2 cellular contexts compared by ENCODE assay signal in the genomic region with DNA sequence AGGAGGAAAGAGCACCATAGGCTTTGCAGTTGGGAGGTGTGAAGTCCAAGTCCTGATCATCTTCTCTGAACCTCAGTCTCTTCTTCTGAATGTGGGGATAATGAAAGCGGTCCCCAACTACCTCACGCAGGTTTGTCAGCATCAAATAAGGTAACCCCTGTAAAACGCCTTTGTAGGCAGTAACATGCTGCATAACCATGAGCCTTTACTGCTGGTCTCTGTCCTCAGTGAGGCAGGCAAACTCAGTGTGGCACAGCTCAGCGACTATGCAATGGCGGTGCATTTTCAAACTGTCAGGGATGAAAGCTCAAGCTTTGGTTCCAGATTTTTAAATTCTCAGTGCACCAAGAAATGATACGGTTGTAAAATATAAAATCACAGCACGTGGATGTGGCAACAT.
TF ChIP-seq lines count a peak whose summit lies in the region.

No MANE protein-coding gene starts in this region.

TF ChIP-seq in liver, 16 proteins besides CTCF, POLR2A, EP300 and RAD21 (continued from another document):
- TF ChIP-seq, protein P1, sequence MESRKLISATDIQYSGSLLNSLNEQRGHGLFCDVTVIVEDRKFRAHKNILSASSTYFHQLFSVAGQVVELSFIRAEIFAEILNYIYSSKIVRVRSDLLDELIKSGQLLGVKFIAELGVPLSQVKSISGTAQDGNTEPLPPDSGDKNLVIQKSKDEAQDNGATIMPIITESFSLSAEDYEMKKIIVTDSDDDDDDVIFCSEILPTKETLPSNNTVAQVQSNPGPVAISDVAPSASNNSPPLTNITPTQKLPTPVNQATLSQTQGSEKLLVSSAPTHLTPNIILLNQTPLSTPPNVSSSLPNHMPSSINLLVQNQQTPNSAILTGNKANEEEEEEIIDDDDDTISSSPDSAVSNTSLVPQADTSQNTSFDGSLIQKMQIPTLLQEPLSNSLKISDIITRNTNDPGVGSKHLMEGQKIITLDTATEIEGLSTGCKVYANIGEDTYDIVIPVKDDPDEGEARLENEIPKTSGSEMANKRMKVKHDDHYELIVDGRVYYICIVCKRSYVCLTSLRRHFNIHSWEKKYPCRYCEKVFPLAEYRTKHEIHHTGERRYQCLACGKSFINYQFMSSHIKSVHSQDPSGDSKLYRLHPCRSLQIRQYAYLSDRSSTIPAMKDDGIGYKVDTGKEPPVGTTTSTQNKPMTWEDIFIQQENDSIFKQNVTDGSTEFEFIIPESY (IDR thresholded peaks at IDR 0.05): no peak
- TF ChIP-seq NR2F2 (IDR thresholded peaks at IDR 0.05) (no peak), RXRA (IDR thresholded peaks at IDR 0.05) (no peak)
- TF ChIP-seq, protein P2, sequence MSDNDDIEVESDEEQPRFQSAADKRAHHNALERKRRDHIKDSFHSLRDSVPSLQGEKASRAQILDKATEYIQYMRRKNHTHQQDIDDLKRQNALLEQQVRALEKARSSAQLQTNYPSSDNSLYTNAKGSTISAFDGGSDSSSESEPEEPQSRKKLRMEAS (IDR thresholded peaks at IDR 0.05): no peak

TF ChIP-seq in HepG2, 621 proteins besides CTCF, POLR2A, EP300 and RAD21 (continued from another document):
- TF ChIP-seq ZFX (CRISPR knock-in tag; IDR thresholded peaks at IDR 0.05; ENCODE audit: low read depth) (no peak), MIER3 (CRISPR knock-in tag; IDR thresholded peaks at IDR 0.05; ENCODE audit: borderline replicate concordance) (no peak), KLF11 (CRISPR knock-in tag; IDR thresholded peaks at IDR 0.05) (no peak), ZNF30 (CRISPR knock-in tag; IDR thresholded peaks at IDR 0.05) (no peak), NPAS2 (CRISPR knock-in tag; IDR thresholded peaks at IDR 0.05; ENCODE audit: borderline replicate concordance) (no peak), MAFK (conservative IDR thresholded peaks at IDR 0.05 in 1 of 2, IDR thresholded peaks at IDR 0.05 in 1 of 2; ENCODE audit: low read length in 2 of 2) (no peak), PCBP2 (optimal IDR thresholded peaks at IDR 0.05; ENCODE audit: low read depth, low read length, poor library complexity, severe bottlenecking) (no peak), ZNF468 (CRISPR knock-in tag; IDR thresholded peaks at IDR 0.05) (no peak), MYNN (CRISPR knock-in tag; IDR thresholded peaks at IDR 0.05; ENCODE audit: low read depth) (no peak)
- TF ChIP-seq, protein P3, sequence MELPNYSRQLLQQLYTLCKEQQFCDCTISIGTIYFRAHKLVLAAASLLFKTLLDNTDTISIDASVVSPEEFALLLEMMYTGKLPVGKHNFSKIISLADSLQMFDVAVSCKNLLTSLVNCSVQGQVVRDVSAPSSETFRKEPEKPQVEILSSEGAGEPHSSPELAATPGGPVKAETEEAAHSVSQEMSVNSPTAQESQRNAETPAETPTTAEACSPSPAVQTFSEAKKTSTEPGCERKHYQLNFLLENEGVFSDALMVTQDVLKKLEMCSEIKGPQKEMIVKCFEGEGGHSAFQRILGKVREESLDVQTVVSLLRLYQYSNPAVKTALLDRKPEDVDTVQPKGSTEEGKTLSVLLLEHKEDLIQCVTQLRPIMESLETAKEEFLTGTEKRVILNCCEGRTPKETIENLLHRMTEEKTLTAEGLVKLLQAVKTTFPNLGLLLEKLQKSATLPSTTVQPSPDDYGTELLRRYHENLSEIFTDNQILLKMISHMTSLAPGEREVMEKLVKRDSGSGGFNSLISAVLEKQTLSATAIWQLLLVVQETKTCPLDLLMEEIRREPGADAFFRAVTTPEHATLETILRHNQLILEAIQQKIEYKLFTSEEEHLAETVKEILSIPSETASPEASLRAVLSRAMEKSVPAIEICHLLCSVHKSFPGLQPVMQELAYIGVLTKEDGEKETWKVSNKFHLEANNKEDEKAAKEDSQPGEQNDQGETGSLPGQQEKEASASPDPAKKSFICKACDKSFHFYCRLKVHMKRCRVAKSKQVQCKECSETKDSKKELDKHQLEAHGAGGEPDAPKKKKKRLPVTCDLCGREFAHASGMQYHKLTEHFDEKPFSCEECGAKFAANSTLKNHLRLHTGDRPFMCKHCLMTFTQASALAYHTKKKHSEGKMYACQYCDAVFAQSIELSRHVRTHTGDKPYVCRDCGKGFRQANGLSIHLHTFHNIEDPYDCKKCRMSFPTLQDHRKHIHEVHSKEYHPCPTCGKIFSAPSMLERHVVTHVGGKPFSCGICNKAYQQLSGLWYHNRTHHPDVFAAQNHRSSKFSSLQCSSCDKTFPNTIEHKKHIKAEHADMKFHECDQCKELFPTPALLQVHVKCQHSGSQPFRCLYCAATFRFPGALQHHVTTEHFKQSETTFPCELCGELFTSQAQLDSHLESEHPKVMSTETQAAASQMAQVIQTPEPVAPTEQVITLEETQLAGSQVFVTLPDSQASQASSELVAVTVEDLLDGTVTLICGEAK (IDR thresholded peaks at IDR 0.05): no peak
- TF ChIP-seq, protein P3 (CRISPR knock-in tag; IDR thresholded peaks at IDR 0.05): no peak
- TF ChIP-seq, protein P4, sequence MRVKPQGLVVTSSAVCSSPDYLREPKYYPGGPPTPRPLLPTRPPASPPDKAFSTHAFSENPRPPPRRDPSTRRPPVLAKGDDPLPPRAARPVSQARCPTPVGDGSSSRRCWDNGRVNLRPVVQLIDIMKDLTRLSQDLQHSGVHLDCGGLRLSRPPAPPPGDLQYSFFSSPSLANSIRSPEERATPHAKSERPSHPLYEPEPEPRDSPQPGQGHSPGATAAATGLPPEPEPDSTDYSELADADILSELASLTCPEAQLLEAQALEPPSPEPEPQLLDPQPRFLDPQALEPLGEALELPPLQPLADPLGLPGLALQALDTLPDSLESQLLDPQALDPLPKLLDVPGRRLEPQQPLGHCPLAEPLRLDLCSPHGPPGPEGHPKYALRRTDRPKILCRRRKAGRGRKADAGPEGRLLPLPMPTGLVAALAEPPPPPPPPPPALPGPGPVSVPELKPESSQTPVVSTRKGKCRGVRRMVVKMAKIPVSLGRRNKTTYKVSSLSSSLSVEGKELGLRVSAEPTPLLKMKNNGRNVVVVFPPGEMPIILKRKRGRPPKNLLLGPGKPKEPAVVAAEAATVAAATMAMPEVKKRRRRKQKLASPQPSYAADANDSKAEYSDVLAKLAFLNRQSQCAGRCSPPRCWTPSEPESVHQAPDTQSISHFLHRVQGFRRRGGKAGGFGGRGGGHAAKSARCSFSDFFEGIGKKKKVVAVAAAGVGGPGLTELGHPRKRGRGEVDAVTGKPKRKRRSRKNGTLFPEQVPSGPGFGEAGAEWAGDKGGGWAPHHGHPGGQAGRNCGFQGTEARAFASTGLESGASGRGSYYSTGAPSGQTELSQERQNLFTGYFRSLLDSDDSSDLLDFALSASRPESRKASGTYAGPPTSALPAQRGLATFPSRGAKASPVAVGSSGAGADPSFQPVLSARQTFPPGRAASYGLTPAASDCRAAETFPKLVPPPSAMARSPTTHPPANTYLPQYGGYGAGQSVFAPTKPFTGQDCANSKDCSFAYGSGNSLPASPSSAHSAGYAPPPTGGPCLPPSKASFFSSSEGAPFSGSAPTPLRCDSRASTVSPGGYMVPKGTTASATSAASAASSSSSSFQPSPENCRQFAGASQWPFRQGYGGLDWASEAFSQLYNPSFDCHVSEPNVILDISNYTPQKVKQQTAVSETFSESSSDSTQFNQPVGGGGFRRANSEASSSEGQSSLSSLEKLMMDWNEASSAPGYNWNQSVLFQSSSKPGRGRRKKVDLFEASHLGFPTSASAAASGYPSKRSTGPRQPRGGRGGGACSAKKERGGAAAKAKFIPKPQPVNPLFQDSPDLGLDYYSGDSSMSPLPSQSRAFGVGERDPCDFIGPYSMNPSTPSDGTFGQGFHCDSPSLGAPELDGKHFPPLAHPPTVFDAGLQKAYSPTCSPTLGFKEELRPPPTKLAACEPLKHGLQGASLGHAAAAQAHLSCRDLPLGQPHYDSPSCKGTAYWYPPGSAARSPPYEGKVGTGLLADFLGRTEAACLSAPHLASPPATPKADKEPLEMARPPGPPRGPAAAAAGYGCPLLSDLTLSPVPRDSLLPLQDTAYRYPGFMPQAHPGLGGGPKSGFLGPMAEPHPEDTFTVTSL (CRISPR knock-in tag; IDR thresholded peaks at IDR 0.05; ENCODE audit: borderline replicate concordance): no peak
TF ChIP-seq in HepG2: peak in this region for 0.
